ENCODE assay signal across 24 cellular contexts in the genomic region with DNA sequence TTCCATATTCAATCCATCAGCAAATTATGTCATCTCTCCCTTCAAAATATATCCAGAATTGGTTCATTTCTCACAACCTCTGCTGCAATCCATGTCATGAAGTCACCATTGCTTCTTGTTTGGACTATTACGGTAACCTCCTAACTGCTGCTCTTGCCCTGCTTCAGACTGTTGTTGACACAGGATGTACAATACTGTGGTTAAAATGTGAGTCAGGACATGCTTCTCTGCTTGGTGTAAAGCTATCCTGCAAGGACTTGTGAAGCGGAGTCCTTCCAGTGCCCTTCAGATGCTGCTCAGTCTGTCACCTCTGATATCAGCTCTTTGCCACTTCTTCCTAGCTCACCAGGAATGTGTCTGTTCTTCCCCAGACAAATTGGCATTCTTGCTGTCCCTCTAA. TPM values are rescaled to one million over a fixed set of nuclear protein-coding genes. Genes with fewer than 3 reads are reported as not detected.
DNase-seq lines count a peak whose midpoint lies in the region; ATAC-seq and TF ChIP-seq lines count a peak whose summit lies in the region.
"Had no signal": no experiment of that assay in that cellular context is flagged by ENCODE, and none has a peak within 500 bp of the region (broad histone marks: within the 10 kb centered on the region; RNA-seq: fewer than 3 reads in every experiment).

No MANE protein-coding gene starts in this region.

- no peaks in the 10 kb centered on the region for H3K9me3 Mint-ChIP-seq in MCF 10A (ENCODE audit: unreplicated experiment)
- no peaks in the 10 kb centered on the region for H3K9me3 Mint-ChIP-seq in activated naive CD4-positive, alpha-beta T cell treated with anti-CD3 and anti-CD28 coated beads, Interleukin-2, amount 50 U/mL, for 72 hours
- H3K9me3 Mint-ChIP-seq: CD8-positive, alpha-beta T cell; H9 had no signal

- no peaks in the 10 kb centered on the region for H3K36me3 Mint-ChIP-seq in MCF 10A (ENCODE audit: insufficient read depth, unreplicated experiment)
- H3K36me3 Mint-ChIP-seq in activated naive CD4-positive, alpha-beta T cell treated with anti-CD3 and anti-CD28 coated beads, Interleukin-2, amount 50 U/mL, for 72 hours: no peaks in the 10 kb centered on the region
- H3K36me3 Mint-ChIP-seq: CD8-positive, alpha-beta T cell had no signal

- 90% methylated on average over 2 of the region's 2 CpGs for WGBS in mammary epithelial cell (ENCODE audit: low coverage, missing lambda C conversion rate)

- H3K36me3 ChIP-seq in mammary epithelial cell (ENCODE audit: insufficient read depth, low read length): no peaks in the 10 kb centered on the region
- H3K36me3 ChIP-seq: Peyer's patch had no signal

- peaks cover 3% of the 10 kb centered on the region for H3K27me3 Mint-ChIP-seq in MCF 10A (ENCODE audit: insufficient read depth, unreplicated experiment)
- H3K27me3 Mint-ChIP-seq: T-helper 17 cell had no signal

- no peak overlapping the region for H3K4me3 Mint-ChIP-seq in MCF 10A (ENCODE audit: unreplicated experiment)
- H3K4me3 Mint-ChIP-seq: CD8-positive, alpha-beta T cell; H9; HFFc6; T-helper 17 cell had no signal

- H3K4me1 Mint-ChIP-seq in MCF 10A (ENCODE audit: insufficient read depth, unreplicated experiment): no peaks in the 10 kb centered on the region
- H3K4me1 Mint-ChIP-seq: H9, T-helper 17 cell had no signal

- peak; percentile 23 for DNase-seq in mammary epithelial cell
- DNase-seq in MCF 10A (ENCODE audit: unreplicated experiment): no peak
- DNase-seq in RKO (ENCODE audit: low spot score): peak; percentile 24
- peak; percentile 7 for DNase-seq in glomerular visceral epithelial cell (ENCODE audit: extremely low spot score)
- DNase-seq in activated CD4-positive, CD25-positive, alpha-beta regulatory T cell (lab: John Stamatoyannopoulos, UW): no peak
- no peak for DNase-seq in activated naive CD4-positive, alpha-beta T cell treated with anti-CD3 and anti-CD28 coated beads, Interleukin-2, amount 50 U/mL, for 72 hours (ENCODE audit: low spot score in 2 of 2)
- DNase-seq: 8988T; AML-193; C1 segment of cervical spinal cord; CD8-positive, alpha-beta T cell; DMS79; H9; HFFc6; IMR-90; NCI-H1694 treated with DMSO at 0.1 percent for 48 hours; NCI-H2107; NCI-H446 treated with DMSO at 0.1 percent for 48 hours; Peyer's patch; Right ventricle myocardium superior; T-helper 17 cell had no signal

- no peak overlapping the region for H2AFZ ChIP-seq in mammary epithelial cell (ENCODE audit: low read depth, low read length)

- H4K20me1 ChIP-seq in mammary epithelial cell (ENCODE audit: insufficient read depth, low read length): no peaks in the 10 kb centered on the region

- ATAC-seq in HG03469 (IDR thresholded peaks at IDR 0.05; ENCODE audit: unreplicated experiment) (no peak), HG03432 (IDR thresholded peaks at IDR 0.05; ENCODE audit: unreplicated experiment) (no peak)
- ATAC-seq in activated naive CD4-positive, alpha-beta T cell treated with anti-CD3 and anti-CD28 coated beads, Interleukin-2, amount 50 U/mL, for 72 hours: no peak
- ATAC-seq: CD8-positive, alpha-beta T cell; T-helper 17 cell had no signal

- no peak overlapping the region for H3K9ac ChIP-seq in mammary epithelial cell (ENCODE audit: insufficient read depth, low read length)
- H3K9ac ChIP-seq: KMS-11 had no signal

- in situ Hi-C loops in mammary epithelial cell (cut with MboI; ENCODE audit: low sequenced_read_pairs in 2 of 2): no loop called here

- H3K9me3 ChIP-seq in mammary epithelial cell (replicated peaks; ENCODE audit: insufficient read depth, low read length): no peaks in the 10 kb centered on the region
- H3K9me3 ChIP-seq: Peyer's patch had no signal

- H3K4me3 ChIP-seq in mammary epithelial cell (replicated peaks in 1 of 3; ENCODE audit: insufficient read depth in 1 of 3, low read depth in 2 of 3, low read length in 3 of 3): no peak overlapping the region
- H3K4me3 ChIP-seq: Peyer's patch had no signal

- no peak overlapping the region for H3K27ac Mint-ChIP-seq in MCF 10A (ENCODE audit: low read depth, unreplicated experiment)
- no peak overlapping the region for H3K27ac Mint-ChIP-seq in activated naive CD4-positive, alpha-beta T cell treated with anti-CD3 and anti-CD28 coated beads, Interleukin-2, amount 50 U/mL, for 72 hours
- H3K27ac Mint-ChIP-seq: CD8-positive, alpha-beta T cell; H9; HFFc6; T-helper 17 cell had no signal

- POLR2A ChIA-PET in MCF 10A (lab: Yijun Ruan, JAX): no interaction called here

- no peak overlapping the region for H3K27ac ChIP-seq in mammary epithelial cell (ENCODE audit: insufficient read depth, low read depth, low read length)
- H3K27ac ChIP-seq: KMS-11, Peyer's patch had no signal

- CTCF ChIA-PET in mammary epithelial cell (lab: Charles Lee; ENCODE audit: low non-redundant PET) (interaction anchor here (0.6 kb wide), 1 partner anchor 301 kb away, joined by 6 read pairs; no protein-coding TSS in a partner anchor), MCF 10A (lab: Yijun Ruan, JAX) (interaction anchor here (1.1 kb wide), 1 partner anchor 13 kb away, joined by 3 read pairs; no protein-coding TSS in a partner anchor)

- H3K79me2 ChIP-seq in mammary epithelial cell (ENCODE audit: insufficient read depth, low read length): no peaks in the 10 kb centered on the region

- intact Hi-C loops in mammary epithelial cell (cut with micrococcal nuclease) (no loop called here), MCF 10A (cut with micrococcal nuclease) (no loop called here)

- BruUV-seq in mammary epithelial cell (replicated peaks; lab: Mats Ljungman, UMichigan): no TSS peak
- no TSS peak for BruUV-seq in MCF 10A (replicated peaks; lab: Mats Ljungman, UMichigan)

- H3K4me1 ChIP-seq in mammary epithelial cell (ENCODE audit: insufficient read depth, low read length): no peaks in the 10 kb centered on the region
- H3K4me1 ChIP-seq: Peyer's patch had no signal

- dilution Hi-C loops in mammary epithelial cell (cut with HindIII; ENCODE audit: low sequenced_read_pairs): no loop called here

- no peak overlapping the region for H3K4me2 ChIP-seq in mammary epithelial cell (ENCODE audit: insufficient read depth, low read depth, low read length)
- H3K4me2 ChIP-seq: KMS-11 had no signal

- TF ChIP-seq CTCF in mammary epithelial cell (conservative IDR thresholded peaks at IDR 0.05 in 1 of 2, IDR thresholded peaks at IDR 0.05 in 1 of 2; ENCODE audit: extremely low read depth in 1 of 2, insufficient read depth in 1 of 2, low read depth in 1 of 2, low read length in 2 of 2) (no peak), MCF 10A (IDR thresholded peaks at IDR 0.05; ENCODE audit: unreplicated experiment) (no peak)

- no peaks in the 10 kb centered on the region for H3K27me3 ChIP-seq in mammary epithelial cell (ENCODE audit: insufficient read depth, low read length)
- H3K27me3 ChIP-seq: Peyer's patch had no signal

RNA-seq across cellular contexts. Expression of gene NXPH1, which starts 10.4 kb away (rescaled TPM):
- total RNA-seq in mammary epithelial cell (not detected), MCF 10A (2022) (not detected in 2 replicates)
- not detected for polyA plus RNA-seq in mammary epithelial cell
- not detected for polyA minus RNA-seq in mammary epithelial cell
- total RNA-seq in activated naive CD4-positive, alpha-beta T cell treated with anti-CD3 and anti-CD28 coated beads, Interleukin-2, amount 50 U/mL, for 72 hours: not detected
- total RNA-seq: CD8-positive, alpha-beta T cell; HFFc6; IMR-90; Peyer's patch; Right ventricle myocardium superior; T-helper 17 cell had no signal
- polyA plus RNA-seq: AG04450, IMR-90 had no signal

Comparison
In these comparisons a context has a peak if more than half of its experiments do, and no peak if none do; other contexts are left out.
1. DNase-seq: peak in mammary epithelial cell (single experiment), RKO (single experiment) and glomerular visceral epithelial cell (single experiment); none in MCF 10A (single experiment), activated CD4-positive, CD25-positive, alpha-beta regulatory T cell (0 of 4) and activated naive CD4-positive, alpha-beta T cell treated with anti-CD3 and anti-CD28 coated beads, Interleukin-2, amount 50 U/mL, for 72 hours (0 of 2).